In the genomic region with DNA sequence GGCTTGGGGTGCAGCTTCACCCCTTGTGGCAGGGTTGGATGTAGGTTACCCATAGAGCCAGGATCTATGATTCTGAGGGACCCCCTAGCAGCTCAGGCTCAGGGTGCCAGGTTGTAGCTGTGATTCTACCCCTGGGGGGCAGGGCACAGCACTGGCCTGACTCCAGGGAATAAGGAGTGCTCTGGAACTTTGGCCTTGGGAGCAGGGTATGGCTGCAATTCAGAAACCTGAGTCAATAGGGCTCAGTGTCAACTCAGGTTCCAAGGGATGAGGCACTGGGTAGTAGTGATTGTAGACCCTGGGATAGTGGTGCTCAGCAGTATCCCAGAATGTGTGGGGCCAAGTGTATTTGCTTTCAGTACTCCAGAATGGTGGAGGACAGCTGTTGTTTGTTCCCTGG, we compare ENCODE assay signal across 2 cellular contexts.
TF ChIP-seq lines count a peak whose summit lies in the region.

No MANE protein-coding gene starts in this region.

TF ChIP-seq in liver, 16 proteins besides CTCF, POLR2A, EP300 and RAD21:
- TF ChIP-seq HNF4A (conservative IDR thresholded peaks at IDR 0.05) (peak; percentile 25 to 67), FOXA2 (IDR thresholded peaks at IDR 0.05) (no peak)

TF ChIP-seq in HepG2, 621 proteins besides CTCF, POLR2A, EP300 and RAD21:
- no peak for TF ChIP-seq PAX8 (CRISPR knock-in tag; IDR thresholded peaks at IDR 0.05; ENCODE audit: borderline replicate concordance)
- TF ChIP-seq, protein P1, sequence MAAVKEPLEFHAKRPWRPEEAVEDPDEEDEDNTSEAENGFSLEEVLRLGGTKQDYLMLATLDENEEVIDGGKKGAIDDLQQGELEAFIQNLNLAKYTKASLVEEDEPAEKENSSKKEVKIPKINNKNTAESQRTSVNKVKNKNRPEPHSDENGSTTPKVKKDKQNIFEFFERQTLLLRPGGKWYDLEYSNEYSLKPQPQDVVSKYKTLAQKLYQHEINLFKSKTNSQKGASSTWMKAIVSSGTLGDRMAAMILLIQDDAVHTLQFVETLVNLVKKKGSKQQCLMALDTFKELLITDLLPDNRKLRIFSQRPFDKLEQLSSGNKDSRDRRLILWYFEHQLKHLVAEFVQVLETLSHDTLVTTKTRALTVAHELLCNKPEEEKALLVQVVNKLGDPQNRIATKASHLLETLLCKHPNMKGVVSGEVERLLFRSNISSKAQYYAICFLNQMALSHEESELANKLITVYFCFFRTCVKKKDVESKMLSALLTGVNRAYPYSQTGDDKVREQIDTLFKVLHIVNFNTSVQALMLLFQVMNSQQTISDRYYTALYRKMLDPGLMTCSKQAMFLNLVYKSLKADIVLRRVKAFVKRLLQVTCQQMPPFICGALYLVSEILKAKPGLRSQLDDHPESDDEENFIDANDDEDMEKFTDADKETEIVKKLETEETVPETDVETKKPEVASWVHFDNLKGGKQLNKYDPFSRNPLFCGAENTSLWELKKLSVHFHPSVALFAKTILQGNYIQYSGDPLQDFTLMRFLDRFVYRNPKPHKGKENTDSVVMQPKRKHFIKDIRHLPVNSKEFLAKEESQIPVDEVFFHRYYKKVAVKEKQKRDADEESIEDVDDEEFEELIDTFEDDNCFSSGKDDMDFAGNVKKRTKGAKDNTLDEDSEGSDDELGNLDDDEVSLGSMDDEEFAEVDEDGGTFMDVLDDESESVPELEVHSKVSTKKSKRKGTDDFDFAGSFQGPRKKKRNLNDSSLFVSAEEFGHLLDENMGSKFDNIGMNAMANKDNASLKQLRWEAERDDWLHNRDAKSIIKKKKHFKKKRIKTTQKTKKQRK (IDR thresholded peaks at IDR 0.05; ENCODE audit: low read length) = no peak
- no peak for TF ChIP-seq BRCA1 (CRISPR knock-in tag; IDR thresholded peaks at IDR 0.05)
- TF ChIP-seq ZNF3 (CRISPR knock-in tag; IDR thresholded peaks at IDR 0.05) = no peak
- TF ChIP-seq, protein P2, sequence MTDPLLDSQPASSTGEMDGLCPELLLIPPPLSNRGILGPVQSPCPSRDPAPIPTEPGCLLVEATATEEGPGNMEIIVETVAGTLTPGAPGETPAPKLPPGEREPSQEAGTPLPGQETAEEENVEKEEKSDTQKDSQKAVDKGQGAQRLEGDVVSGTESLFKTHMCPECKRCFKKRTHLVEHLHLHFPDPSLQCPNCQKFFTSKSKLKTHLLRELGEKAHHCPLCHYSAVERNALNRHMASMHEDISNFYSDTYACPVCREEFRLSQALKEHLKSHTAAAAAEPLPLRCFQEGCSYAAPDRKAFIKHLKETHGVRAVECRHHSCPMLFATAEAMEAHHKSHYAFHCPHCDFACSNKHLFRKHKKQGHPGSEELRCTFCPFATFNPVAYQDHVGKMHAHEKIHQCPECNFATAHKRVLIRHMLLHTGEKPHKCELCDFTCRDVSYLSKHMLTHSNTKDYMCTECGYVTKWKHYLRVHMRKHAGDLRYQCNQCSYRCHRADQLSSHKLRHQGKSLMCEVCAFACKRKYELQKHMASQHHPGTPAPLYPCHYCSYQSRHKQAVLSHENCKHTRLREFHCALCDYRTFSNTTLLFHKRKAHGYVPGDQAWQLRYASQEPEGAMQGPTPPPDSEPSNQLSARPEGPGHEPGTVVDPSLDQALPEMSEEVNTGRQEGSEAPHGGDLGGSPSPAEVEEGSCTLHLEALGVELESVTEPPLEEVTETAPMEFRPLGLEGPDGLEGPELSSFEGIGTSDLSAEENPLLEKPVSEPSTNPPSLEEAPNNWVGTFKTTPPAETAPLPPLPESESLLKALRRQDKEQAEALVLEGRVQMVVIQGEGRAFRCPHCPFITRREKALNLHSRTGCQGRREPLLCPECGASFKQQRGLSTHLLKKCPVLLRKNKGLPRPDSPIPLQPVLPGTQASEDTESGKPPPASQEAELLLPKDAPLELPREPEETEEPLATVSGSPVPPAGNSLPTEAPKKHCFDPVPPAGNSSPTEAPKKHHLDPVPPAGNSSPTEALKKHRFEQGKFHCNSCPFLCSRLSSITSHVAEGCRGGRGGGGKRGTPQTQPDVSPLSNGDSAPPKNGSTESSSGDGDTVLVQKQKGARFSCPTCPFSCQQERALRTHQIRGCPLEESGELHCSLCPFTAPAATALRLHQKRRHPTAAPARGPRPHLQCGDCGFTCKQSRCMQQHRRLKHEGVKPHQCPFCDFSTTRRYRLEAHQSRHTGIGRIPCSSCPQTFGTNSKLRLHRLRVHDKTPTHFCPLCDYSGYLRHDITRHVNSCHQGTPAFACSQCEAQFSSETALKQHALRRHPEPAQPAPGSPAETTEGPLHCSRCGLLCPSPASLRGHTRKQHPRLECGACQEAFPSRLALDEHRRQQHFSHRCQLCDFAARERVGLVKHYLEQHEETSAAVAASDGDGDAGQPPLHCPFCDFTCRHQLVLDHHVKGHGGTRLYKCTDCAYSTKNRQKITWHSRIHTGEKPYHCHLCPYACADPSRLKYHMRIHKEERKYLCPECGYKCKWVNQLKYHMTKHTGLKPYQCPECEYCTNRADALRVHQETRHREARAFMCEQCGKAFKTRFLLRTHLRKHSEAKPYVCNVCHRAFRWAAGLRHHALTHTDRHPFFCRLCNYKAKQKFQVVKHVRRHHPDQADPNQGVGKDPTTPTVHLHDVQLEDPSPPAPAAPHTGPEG (CRISPR knock-in tag; IDR thresholded peaks at IDR 0.05) = no peak
- TF ChIP-seq, protein P3, sequence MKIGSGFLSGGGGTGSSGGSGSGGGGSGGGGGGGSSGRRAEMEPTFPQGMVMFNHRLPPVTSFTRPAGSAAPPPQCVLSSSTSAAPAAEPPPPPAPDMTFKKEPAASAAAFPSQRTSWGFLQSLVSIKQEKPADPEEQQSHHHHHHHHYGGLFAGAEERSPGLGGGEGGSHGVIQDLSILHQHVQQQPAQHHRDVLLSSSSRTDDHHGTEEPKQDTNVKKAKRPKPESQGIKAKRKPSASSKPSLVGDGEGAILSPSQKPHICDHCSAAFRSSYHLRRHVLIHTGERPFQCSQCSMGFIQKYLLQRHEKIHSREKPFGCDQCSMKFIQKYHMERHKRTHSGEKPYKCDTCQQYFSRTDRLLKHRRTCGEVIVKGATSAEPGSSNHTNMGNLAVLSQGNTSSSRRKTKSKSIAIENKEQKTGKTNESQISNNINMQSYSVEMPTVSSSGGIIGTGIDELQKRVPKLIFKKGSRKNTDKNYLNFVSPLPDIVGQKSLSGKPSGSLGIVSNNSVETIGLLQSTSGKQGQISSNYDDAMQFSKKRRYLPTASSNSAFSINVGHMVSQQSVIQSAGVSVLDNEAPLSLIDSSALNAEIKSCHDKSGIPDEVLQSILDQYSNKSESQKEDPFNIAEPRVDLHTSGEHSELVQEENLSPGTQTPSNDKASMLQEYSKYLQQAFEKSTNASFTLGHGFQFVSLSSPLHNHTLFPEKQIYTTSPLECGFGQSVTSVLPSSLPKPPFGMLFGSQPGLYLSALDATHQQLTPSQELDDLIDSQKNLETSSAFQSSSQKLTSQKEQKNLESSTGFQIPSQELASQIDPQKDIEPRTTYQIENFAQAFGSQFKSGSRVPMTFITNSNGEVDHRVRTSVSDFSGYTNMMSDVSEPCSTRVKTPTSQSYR (CRISPR knock-in tag; IDR thresholded peaks at IDR 0.05; ENCODE audit: borderline replicate concordance) = no peak
- no peak for TF ChIP-seq ZNF672 (CRISPR knock-in tag; IDR thresholded peaks at IDR 0.05)
- TF ChIP-seq, protein P4, sequence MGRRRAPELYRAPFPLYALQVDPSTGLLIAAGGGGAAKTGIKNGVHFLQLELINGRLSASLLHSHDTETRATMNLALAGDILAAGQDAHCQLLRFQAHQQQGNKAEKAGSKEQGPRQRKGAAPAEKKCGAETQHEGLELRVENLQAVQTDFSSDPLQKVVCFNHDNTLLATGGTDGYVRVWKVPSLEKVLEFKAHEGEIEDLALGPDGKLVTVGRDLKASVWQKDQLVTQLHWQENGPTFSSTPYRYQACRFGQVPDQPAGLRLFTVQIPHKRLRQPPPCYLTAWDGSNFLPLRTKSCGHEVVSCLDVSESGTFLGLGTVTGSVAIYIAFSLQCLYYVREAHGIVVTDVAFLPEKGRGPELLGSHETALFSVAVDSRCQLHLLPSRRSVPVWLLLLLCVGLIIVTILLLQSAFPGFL (CRISPR knock-in tag; IDR thresholded peaks at IDR 0.05) = no peak
- no peak for TF ChIP-seq ZNF75D (CRISPR knock-in tag; IDR thresholded peaks at IDR 0.05; ENCODE audit: borderline replicate concordance)
- TF ChIP-seq ZNF564 (CRISPR knock-in tag; IDR thresholded peaks at IDR 0.05) = no peak
- TF ChIP-seq FIP1L1 (IDR thresholded peaks at IDR 0.05; ENCODE audit: borderline replicate concordance, insufficient read depth, low read depth, low read length) = no peak
- TF ChIP-seq MIER2 (CRISPR knock-in tag; IDR thresholded peaks at IDR 0.05) = no peak
- TF ChIP-seq TBP (CRISPR knock-in tag; IDR thresholded peaks at IDR 0.05) = no peak
- TF ChIP-seq ZNF557 (CRISPR knock-in tag; IDR thresholded peaks at IDR 0.05) = no peak
